Comparison of ENCODE assay signal across 19 cellular contexts in genomic region chr10:97865488-97865887, GRCh38. TPM values are rescaled to one million over a fixed set of nuclear protein-coding genes. Genes with fewer than 3 reads are reported as not detected.
DNase-seq lines count a peak whose midpoint lies in the region; FAIRE-seq and TF ChIP-seq lines count a peak whose summit lies in the region.
"Had no signal": no experiment of that assay in that cellular context is flagged by ENCODE, and none has a peak within 500 bp of the region (broad histone marks: within the 10 kb centered on the region; RNA-seq: fewer than 3 reads in every experiment).

No MANE protein-coding gene starts in this region.

- peak; percentile 85 for DNase-seq in A172 (ENCODE audit: low spot score)
- peak; percentile 59 for DNase-seq in H7
- DNase-seq in kidney, result peak; percentile 66
- DNase-seq in spleen, result peak; percentile 61
- no peak for DNase-seq in RWPE1 (ENCODE audit: low spot score)
- no peak for DNase-seq in type B pancreatic cell (ENCODE audit: extremely low spot score, unreplicated experiment)
- DNase-seq in activated CD4-positive, alpha-beta T cell treated with anti-CD3 and anti-CD28 coated beads, Interleukin-2, amount 10 ng/mL, durations not matched to agents 24 days and 14 days, result no peak
- DNase-seq: 8988T; ACHN; Calu3; CD4-positive, alpha-beta T cell; DMS 273 treated with DMSO at 0.1 percent for 48 hours; DMS79 treated with DMSO at 0.1 percent for 48 hours; GF-D8; GOT3; HCEC 1CT; HFFc6 had no signal

- peaks cover 42% of the 10 kb centered on the region for H3K27me3 Mint-ChIP-seq in type B pancreatic cell
- peaks cover 6% of the 10 kb centered on the region for H3K27me3 Mint-ChIP-seq in activated CD4-positive, alpha-beta T cell treated with anti-CD3 and anti-CD28 coated beads, Interleukin-2, amount 10 ng/mL, durations not matched to agents 24 days and 14 days
- H3K27me3 Mint-ChIP-seq: CD4-positive, alpha-beta T cell had no signal

- no peaks in the 10 kb centered on the region for H3K36me3 ChIP-seq in H7 (replicated peaks; ENCODE audit: control insufficient read depth, insufficient read depth, low read length)
- no peaks in the 10 kb centered on the region for H3K36me3 ChIP-seq in kidney (ENCODE audit: control insufficient read depth in 1 of 2, insufficient read depth in 2 of 2, low read length in 2 of 2)
- H3K36me3 ChIP-seq in spleen, result no peaks in the 10 kb centered on the region
- H3K36me3 ChIP-seq: BLaER1 treated with 17β-estradiol and CSF1 and Interleukin-3, amounts not matched to agents 10 nM and 100 nM had no signal

- no peak overlapping the region for H3K9ac ChIP-seq in kidney (ENCODE audit: low read length in 2 of 2)
- H3K9ac ChIP-seq: BLaER1 treated with 17β-estradiol and CSF1 and Interleukin-3, amounts not matched to agents 10 nM and 100 nM had no signal

- intact Hi-C loops in kidney (cut with DNase I) (no loop called here), spleen (cut with DNase I; ENCODE audit: low total_unique reads) (no loop called here)
- intact Hi-C loops in activated CD4-positive, alpha-beta T cell treated with anti-CD3 and anti-CD28 coated beads, Interleukin-2, amount 10 ng/mL, durations not matched to agents 24 days and 14 days (cut with micrococcal nuclease), result no loop called here

- H3K36me3 Mint-ChIP-seq in type B pancreatic cell, result no peaks in the 10 kb centered on the region
- H3K36me3 Mint-ChIP-seq in activated CD4-positive, alpha-beta T cell treated with anti-CD3 and anti-CD28 coated beads, Interleukin-2, amount 10 ng/mL, durations not matched to agents 24 days and 14 days (ENCODE audit: low read depth), result no peaks in the 10 kb centered on the region

- H3K4me1 Mint-ChIP-seq in type B pancreatic cell (ENCODE audit: unreplicated experiment), result no peaks in the 10 kb centered on the region
- H3K4me1 Mint-ChIP-seq in activated CD4-positive, alpha-beta T cell treated with anti-CD3 and anti-CD28 coated beads, Interleukin-2, amount 10 ng/mL, durations not matched to agents 24 days and 14 days, result peaks cover 19% of the 10 kb centered on the region

- CTCF ChIA-PET in RWPE1 (lab: Yijun Ruan, JAX), result interaction anchor here (0.6 kb wide), 1 partner anchor 265 kb away, joined by 7 read pairs; no protein-coding TSS in a partner anchor

- H3K9me3 Mint-ChIP-seq in type B pancreatic cell, result no peaks in the 10 kb centered on the region
- H3K9me3 Mint-ChIP-seq in activated CD4-positive, alpha-beta T cell treated with anti-CD3 and anti-CD28 coated beads, Interleukin-2, amount 10 ng/mL, durations not matched to agents 24 days and 14 days, result no peaks in the 10 kb centered on the region
- H3K9me3 Mint-ChIP-seq: CD4-positive, alpha-beta T cell; HFFc6 had no signal

- no peaks in the 10 kb centered on the region for H3K27me3 ChIP-seq in H7 (ENCODE audit: control insufficient read depth, insufficient read depth, low read length)
- H3K27me3 ChIP-seq in spleen (replicated peaks in 1 of 7), result peaks cover 0 to 51% (median 0%) of the 10 kb centered on the region in 7 donors
- H3K27me3 ChIP-seq: BLaER1 treated with 17β-estradiol and CSF1 and Interleukin-3, amounts not matched to agents 10 nM and 100 nM had no signal

- no peak for TF ChIP-seq CTCF in kidney (IDR thresholded peaks at IDR 0.05; ENCODE audit: borderline replicate concordance, extremely low read depth, insufficient read depth)
- TF ChIP-seq CTCF in spleen (IDR thresholded peaks at IDR 0.05 in 8 of 11, conservative IDR thresholded peaks at IDR 0.05 in 3 of 11), result no peak
- no peak for TF ChIP-seq CTCF in RWPE1 (conservative IDR thresholded peaks at IDR 0.05; ENCODE audit: low read depth)
- no peak for TF ChIP-seq CTCF in type B pancreatic cell (conservative IDR thresholded peaks at IDR 0.05)

- no peak for FAIRE-seq in kidney (lab: Jason Lieb, UNC)
- FAIRE-seq: GM19239 had no signal

- no peak overlapping the region for H3K27ac ChIP-seq in kidney (ENCODE audit: low read depth in 2 of 2, low read length in 2 of 2)
- H3K27ac ChIP-seq in spleen, result no peak overlapping the region
- no peak overlapping the region for H3K27ac ChIP-seq in RWPE1
- H3K27ac ChIP-seq: BLaER1 treated with 17β-estradiol and CSF1 and Interleukin-3, amounts not matched to agents 10 nM and 100 nM had no signal

- TF ChIP-seq POLR2A in spleen (IDR thresholded peaks at IDR 0.05), result no peak

- POLR2A ChIA-PET in RWPE1 (lab: Yijun Ruan, JAX; ENCODE audit: low non-redundant PET), result no interaction called here

- H3K4me1 ChIP-seq in kidney (ENCODE audit: control insufficient read depth in 1 of 2, insufficient read depth in 1 of 2, low read depth in 1 of 2, low read length in 2 of 2) (peaks cover 0 to 3% of the 10 kb centered on the region in 2 donors), spleen (peaks cover 8 to 16% (median 11%) of the 10 kb centered on the region in 6 donors)

- no peak overlapping the region for H3K27ac Mint-ChIP-seq in type B pancreatic cell
- no peak overlapping the region for H3K27ac Mint-ChIP-seq in activated CD4-positive, alpha-beta T cell treated with anti-CD3 and anti-CD28 coated beads, Interleukin-2, amount 10 ng/mL, durations not matched to agents 24 days and 14 days
- H3K27ac Mint-ChIP-seq: CD4-positive, alpha-beta T cell; HFFc6 had no signal

- H3K9me3 ChIP-seq in kidney (ENCODE audit: control insufficient read depth in 1 of 2, low read length in 2 of 2) (no peaks in the 10 kb centered on the region), spleen (no peaks in the 10 kb centered on the region)
- H3K9me3 ChIP-seq: BLaER1 treated with 17β-estradiol and CSF1 and Interleukin-3, amounts not matched to agents 10 nM and 100 nM had no signal

- H3K4me3 Mint-ChIP-seq in type B pancreatic cell, result no peak overlapping the region
- no peak overlapping the region for H3K4me3 Mint-ChIP-seq in activated CD4-positive, alpha-beta T cell treated with anti-CD3 and anti-CD28 coated beads, Interleukin-2, amount 10 ng/mL, durations not matched to agents 24 days and 14 days
- H3K4me3 Mint-ChIP-seq: CD4-positive, alpha-beta T cell; HFFc6 had no signal

- 67 to 77% (median 75%) methylated on average over 16 to 18 of the region's 18 CpGs for WGBS in spleen, 5 donors

- H3K4me3 ChIP-seq in H7 (ENCODE audit: insufficient read depth, low read depth, low read length) (no peak overlapping the region), kidney (ENCODE audit: low read length in 2 of 2) (no peak overlapping the region), spleen (no peak overlapping the region)
- H3K4me3 ChIP-seq: BLaER1 treated with 17β-estradiol and CSF1 and Interleukin-3, amounts not matched to agents 10 nM and 100 nM had no signal

RNA-seq across cellular contexts. Expression of gene GOLGA7B, which starts 15.8 kb away (rescaled TPM):
- total RNA-seq in A172 (2014; rRNA removed; shearing (Covaris generic)), result 1.2 and 1.9 TPM in 2 replicates
- 0.04 TPM in 1 of 2 replicates, not detected in the other for total RNA-seq in H7 (2014; rRNA removed; shearing (Covaris generic))
- 0.50 TPM for total RNA-seq in kidney
- not detected for polyA plus RNA-seq in kidney (ENCODE audit: insufficient read depth, low read depth, low replicate concordance)
- 1 to 10 TPM in 1 of 7 donors, under 1 TPM in 6; 0.44 to 1.0 (median 0.58) TPM for total RNA-seq in spleen
- under 1 TPM; 0.27 to 0.48 (median 0.48) TPM for polyA plus RNA-seq in spleen
- 0.41 and 0.52 TPM in 2 replicates for total RNA-seq in type B pancreatic cell (ENCODE audit: low replicate concordance)
- total RNA-seq in activated CD4-positive, alpha-beta T cell treated with anti-CD3 and anti-CD28 coated beads, Interleukin-2, amount 10 ng/mL, durations not matched to agents 24 days and 14 days, result 0.33 and 0.37 TPM in 2 replicates
- total RNA-seq: HFFc6 had no signal

Comparison
In these comparisons a context has a peak if more than half of its experiments do, and no peak if none do; other contexts are left out.
1. DNase-seq: peak in A172 (single experiment), H7 (single experiment), kidney (single experiment) and spleen (single experiment); none in RWPE1 (single experiment), type B pancreatic cell (single experiment) and activated CD4-positive, alpha-beta T cell treated with anti-CD3 and anti-CD28 coated beads, Interleukin-2, amount 10 ng/mL, durations not matched to agents 24 days and 14 days (single experiment).